22 cellular contexts compared by ENCODE assay signal in the genomic region with DNA sequence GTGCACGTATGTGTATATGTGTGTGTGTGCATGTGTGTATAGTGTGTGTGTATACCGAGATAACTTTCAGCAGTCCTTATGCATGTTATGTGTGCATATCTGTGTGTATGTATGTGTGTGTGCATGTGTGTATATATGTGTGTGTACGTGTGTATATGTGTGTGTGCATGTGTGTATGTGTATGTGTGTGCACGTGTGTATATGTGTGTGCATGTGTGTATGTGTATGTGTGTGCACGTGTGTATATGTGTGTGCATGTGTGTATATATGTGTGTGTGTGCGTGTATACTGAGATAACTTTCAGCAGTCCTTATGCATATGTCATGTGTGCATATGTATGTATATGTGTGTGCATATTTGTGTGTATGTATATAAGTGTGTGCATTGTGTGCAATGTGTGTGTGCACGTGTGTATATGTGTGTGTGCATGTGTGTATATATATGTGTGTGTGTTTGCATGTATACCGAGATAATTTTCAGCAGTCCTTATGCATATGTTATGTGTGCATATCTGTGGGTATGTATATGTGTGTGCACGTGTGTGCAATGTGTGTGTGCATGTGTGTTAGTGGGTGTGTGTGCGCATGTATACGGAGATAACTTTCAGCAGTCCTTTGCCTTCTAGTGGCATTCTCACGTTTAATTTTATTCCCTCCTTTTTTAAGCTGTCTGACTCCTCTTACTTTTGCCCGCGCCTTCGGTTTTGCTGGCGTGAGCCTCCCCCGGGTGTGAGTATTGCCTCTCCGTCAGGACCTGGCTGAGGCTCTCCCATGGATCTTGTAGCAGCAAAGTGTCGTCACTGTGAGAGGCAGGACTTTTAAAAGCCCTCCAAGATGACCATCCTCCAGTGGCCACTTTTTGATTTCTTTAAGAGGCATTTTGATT.
DNase-seq lines count a peak whose midpoint lies in the region; ATAC-seq, FAIRE-seq and TF ChIP-seq lines count a peak whose summit lies in the region.
"Had no signal": no experiment of that assay in that cellular context is flagged by ENCODE, and none has a peak within 500 bp of the region (broad histone marks: within the 10 kb centered on the region; RNA-seq: fewer than 3 reads in every experiment).

No MANE protein-coding gene starts in this region.

- FAIRE-seq in HTR-8/SVneo (lab: Jason Lieb, UNC) (peak; percentile 98), bronchial epithelial cell (lab: Jason Lieb, UNC) (peak; percentile 50)
- FAIRE-seq: RCC 7860 had no signal

- in situ Hi-C loops in GM13977 (cut with MboI; ENCODE audit: low pct_unique_long_range_greater_than_20kb, low sequenced_read_pairs, unreplicated experiment): no loop called here

- DNase-seq in ELF-1 (ENCODE audit: low read depth, low spot score): peak; percentile 40
- DNase-seq in HTR-8/SVneo (ENCODE audit: insufficient read length, low spot score): no peak
- DNase-seq in bronchial epithelial cell (ENCODE audit: low read depth): no peak
- peak; percentile 47 for DNase-seq in mesenteric fat pad (ENCODE audit: low spot score)
- no peak for DNase-seq in NCI-H510A treated with DMSO at 0.1 percent for 48 hours (lab: John Stamatoyannopoulos, UW)
- no peak for DNase-seq in GM13977 (ENCODE audit: low spot score)
- DNase-seq: CD4-positive, alpha-beta T cell; DMS153; EL; Kasumi-1; MG63; NCI-H1092; NCI-H1436 treated with DMSO at 0.1 percent for 48 hours; NCI-H2029; NCI-H2171 treated with DMSO at 0.1 percent for 48 hours; NCI-H748 treated with DMSO at 0.1 percent for 48 hours; NK-92 treated with Interleukin-12 subunit alpha and Interleukin-12 subunit beta, amount 100 ng/mL, for 24 hours; Right ventricle myocardium superior had no signal

- no peak overlapping the region for H3K4me3 ChIP-seq in bronchial epithelial cell (ENCODE audit: low read depth, low read length)
- H3K4me3 ChIP-seq: MG63, SK-N-MC had no signal

- no peak for ATAC-seq in HG03442 (IDR thresholded peaks at IDR 0.05; ENCODE audit: unreplicated experiment)
- ATAC-seq: HCT116 had no signal

- no peaks in the 10 kb centered on the region for H3K27me3 ChIP-seq in bronchial epithelial cell (ENCODE audit: control insufficient read depth, insufficient read depth, low read length)
- H3K27me3 ChIP-seq: MG63 had no signal

- no peaks in the 10 kb centered on the region for H3K36me3 ChIP-seq in bronchial epithelial cell (ENCODE audit: control insufficient read depth, insufficient read depth, low read length)
- H3K36me3 ChIP-seq: MG63 had no signal

- TF ChIP-seq CTCF in bronchial epithelial cell (IDR thresholded peaks at IDR 0.05; ENCODE audit: insufficient read depth, low read length, severe bottlenecking): no peak
- TF ChIP-seq CTCF in GM13977 (IDR thresholded peaks at IDR 0.05; ENCODE audit: extremely low read depth, insufficient read depth, missing control alignments): no peak

Comparison
In these comparisons a context has a peak if more than half of its experiments do, and no peak if none do; other contexts are left out.
1. DNase-seq: peak in ELF-1 (single experiment) and mesenteric fat pad (single experiment); none in HTR-8/SVneo (single experiment), bronchial epithelial cell (single experiment), NCI-H510A treated with DMSO at 0.1 percent for 48 hours (single experiment) and GM13977 (single experiment).